Comparison of ENCODE assay signal across 8 cellular contexts in the genomic region with DNA sequence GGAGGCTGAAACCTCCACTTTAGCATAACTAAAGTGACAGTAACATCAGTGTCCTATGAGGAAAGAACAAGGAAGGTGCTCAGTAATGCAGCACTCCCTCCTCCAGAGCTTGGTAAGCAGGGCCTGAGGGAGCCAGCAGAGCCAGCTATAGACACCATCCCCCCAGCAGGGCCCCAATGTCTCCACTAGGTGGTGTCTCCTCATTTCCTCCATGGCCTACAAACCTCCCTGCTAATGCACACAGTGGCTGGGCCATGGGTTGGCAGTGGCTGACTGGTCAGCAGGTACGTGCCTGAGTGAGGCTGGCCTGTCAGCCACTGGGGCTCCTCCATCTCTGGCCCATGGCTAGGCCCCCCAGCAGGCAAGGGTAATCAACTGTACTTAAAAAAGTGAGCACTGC. TPM values are rescaled to one million over a fixed set of nuclear protein-coding genes. Genes with fewer than 3 reads are reported as not detected.
DNase-seq lines count a peak whose midpoint lies in the region; ATAC-seq and TF ChIP-seq lines count a peak whose summit lies in the region.

No MANE protein-coding gene starts in this region.

- no peak overlapping the region for H3K4me3 Mint-ChIP-seq in activated T-cell treated with anti-CD3 and anti-CD28 coated beads, Interleukin-2, amount 50 U/mL, for 72 hours

- no peak overlapping the region for H2AFZ ChIP-seq in smooth muscle cell (ENCODE audit: low read depth)

- H3K27me3 Mint-ChIP-seq in activated T-cell treated with anti-CD3 and anti-CD28 coated beads, Interleukin-2, amount 50 U/mL, for 72 hours (ENCODE audit: low read depth), result no peaks in the 10 kb centered on the region

- peaks cover 53% of the 10 kb centered on the region for H4K20me1 ChIP-seq in smooth muscle cell (ENCODE audit: low read depth)

- no peak overlapping the region for H3K4me2 ChIP-seq in smooth muscle cell

- ATAC-seq in GM18498 (IDR thresholded peaks at IDR 0.05; ENCODE audit: unreplicated experiment) (peak; percentile 57), HG02852 (IDR thresholded peaks at IDR 0.05; ENCODE audit: unreplicated experiment) (peak; percentile 48)
- ATAC-seq in activated T-cell treated with anti-CD3 and anti-CD28 coated beads, Interleukin-2, amount 50 U/mL, for 72 hours (replicated peaks in 1 of 2), result peak; percentile 63 to 70

- no peaks in the 10 kb centered on the region for H3F3A ChIP-seq in smooth muscle cell (ENCODE audit: low read depth)

- H3K4me3 ChIP-seq in smooth muscle cell, result no peak overlapping the region

- H3K9ac ChIP-seq in smooth muscle cell (ENCODE audit: low read depth), result no peak overlapping the region

- H3K36me3 Mint-ChIP-seq in activated T-cell treated with anti-CD3 and anti-CD28 coated beads, Interleukin-2, amount 50 U/mL, for 72 hours (ENCODE audit: insufficient read depth in 2 of 2), result peaks cover 2 to 11% of the 10 kb centered on the region in 2 donors

- H3K27ac ChIP-seq in smooth muscle cell (ENCODE audit: low read depth), result no peak overlapping the region

- peaks cover 7% of the 10 kb centered on the region for H3K4me1 ChIP-seq in smooth muscle cell (ENCODE audit: low read depth)

- H3K27ac Mint-ChIP-seq in activated T-cell treated with anti-CD3 and anti-CD28 coated beads, Interleukin-2, amount 50 U/mL, for 72 hours, result no peak overlapping the region

- no peaks in the 10 kb centered on the region for H3K27me3 ChIP-seq in smooth muscle cell (ENCODE audit: low read depth)

- H3K79me2 ChIP-seq in smooth muscle cell (ENCODE audit: low read depth), result peaks cover 31% of the 10 kb centered on the region

- DNase-seq in Ammon's horn (ENCODE audit: low spot score) (peak; percentile 20), NCI-H510A (lab: John Stamatoyannopoulos, UW) (peak; percentile 54), glomerular visceral epithelial cell (ENCODE audit: extremely low spot score) (peak; percentile 44), smooth muscle cell (lab: John Stamatoyannopoulos, UW; ENCODE audit: unreplicated experiment) (no peak), NCI-H1048 (lab: John Stamatoyannopoulos, UW) (no peak)
- peak; percentile 44 to 56 for DNase-seq in activated T-cell treated with anti-CD3 and anti-CD28 coated beads, Interleukin-2, amount 50 U/mL, for 72 hours

- H3K9me3 Mint-ChIP-seq in activated T-cell treated with anti-CD3 and anti-CD28 coated beads, Interleukin-2, amount 50 U/mL, for 72 hours, result no peaks in the 10 kb centered on the region

- TF ChIP-seq CTCF in smooth muscle cell (IDR thresholded peaks at IDR 0.05; ENCODE audit: borderline replicate concordance, insufficient read depth, poor library complexity, severe bottlenecking), result peak; percentile 39

- H3K9me3 ChIP-seq in smooth muscle cell (replicated peaks; ENCODE audit: low read depth), result no peaks in the 10 kb centered on the region

- H3K4me1 Mint-ChIP-seq in activated T-cell treated with anti-CD3 and anti-CD28 coated beads, Interleukin-2, amount 50 U/mL, for 72 hours (ENCODE audit: low read depth), result peaks cover 56% of the 10 kb centered on the region

- H3K36me3 ChIP-seq in smooth muscle cell (ENCODE audit: low read depth), result peaks cover 5% of the 10 kb centered on the region

- WGBS in smooth muscle cell (ENCODE audit: low lambda C conversion rate), result 57% methylated on average over 1 of the region's 1 CpG

RNA-seq across cellular contexts. Expression of gene MRPS25, which starts 13.6 kb away (rescaled TPM):
- total RNA-seq in activated T-cell treated with anti-CD3 and anti-CD28 coated beads, Interleukin-2, amount 50 U/mL, for 72 hours, result 10 to 100 TPM; 40.7 to 40.9 TPM
- 6.4 and 18.9 TPM in 2 replicates for total RNA-seq in smooth muscle cell
- polyA plus RNA-seq in smooth muscle cell, result 22.1 and 33.5 TPM in 2 replicates

RNA-seq across cellular contexts. Expression of gene RBSN, which starts 47.4 kb away (rescaled TPM):
- 10 to 100 TPM; 13.0 to 15.4 TPM for total RNA-seq in activated T-cell treated with anti-CD3 and anti-CD28 coated beads, Interleukin-2, amount 50 U/mL, for 72 hours
- 19.2 and 28.7 TPM in 2 replicates for total RNA-seq in smooth muscle cell
- 18.6 and 23.2 TPM in 2 replicates for polyA plus RNA-seq in smooth muscle cell

Comparison
In these comparisons a context has a peak if more than half of its experiments do, and no peak if none do; other contexts are left out.
1. DNase-seq: peak in Ammon's horn (single experiment), NCI-H510A (single experiment), activated T-cell treated with anti-CD3 and anti-CD28 coated beads, Interleukin-2, amount 50 U/mL, for 72 hours (2 of 2) and glomerular visceral epithelial cell (single experiment); none in smooth muscle cell (single experiment) and NCI-H1048 (single experiment).
2. Peak in every context shown above with its lines, with median percentiles within 50 percentile points of each other: ATAC-seq.